In genomic region chr7:5429253-5429856, GRCh38 we compare ENCODE assay signal across 8 cellular contexts. TPM values are rescaled to one million over a fixed set of nuclear protein-coding genes. Genes with fewer than 3 reads are reported as not detected.
A peak's percentile ranks its signal among the peaks of the same experiment; 100 is the strongest.
DNase-seq lines count a peak whose midpoint lies in the region; ATAC-seq, FAIRE-seq and TF ChIP-seq lines count a peak whose summit lies in the region.

No MANE protein-coding gene starts in this region.

- H3K27me3 ChIP-seq in bronchial epithelial cell (ENCODE audit: control insufficient read depth, insufficient read depth, low read length) = no peaks in the 10 kb centered on the region

- no peak for TF ChIP-seq CTCF in bronchial epithelial cell (IDR thresholded peaks at IDR 0.05; ENCODE audit: insufficient read depth, low read length, severe bottlenecking)

- H3K4me3 ChIP-seq in bronchial epithelial cell (ENCODE audit: low read depth, low read length) = peak overlapping the region; percentile 86

- ATAC-seq in left colon (peak; percentile 34), HG03460 (IDR thresholded peaks at IDR 0.05; ENCODE audit: unreplicated experiment) (no peak)

- peak; percentile 66 for FAIRE-seq in bronchial epithelial cell (lab: Jason Lieb, UNC)

- H3K27ac ChIP-seq in substantia nigra (ENCODE audit: low read depth, low read length, poor library complexity, severe bottlenecking) = peak overlapping the region; percentile 100

- intact Hi-C loops in left colon (cut with DNase I, micrococcal nuclease) = no loop called here

- peaks cover 6% of the 10 kb centered on the region for H3K36me3 ChIP-seq in bronchial epithelial cell (ENCODE audit: control insufficient read depth, insufficient read depth, low read length)

- DNase-seq in ELF-1 (ENCODE audit: low read depth, low spot score) (peak; percentile 81), KG1 (lab: John Stamatoyannopoulos, UW) (peak; percentile 56), bronchial epithelial cell (ENCODE audit: low read depth) (peak; percentile 71), left colon (peak; percentile 61 to 70), substantia nigra (lab: John Stamatoyannopoulos, UW) (peak in 9 of 49 donors; percentile 30 to 59 (median 52)), NCI-H524 (lab: John Stamatoyannopoulos, UW) (no peak), inferior parietal cortex (ENCODE audit: extremely low spot score) (no peak)

RNA-seq across cellular contexts. Expression of gene TNRC18, which starts 5.7 kb away (rescaled TPM):
- 29.0 and 53.0 TPM in 2 replicates for total RNA-seq in bronchial epithelial cell
- 100 to 1,000 TPM in 1 of 2 donors, 10 to 100 TPM in 1; 94.1 to 103 TPM for total RNA-seq in left colon

Comparison
In these comparisons a context has a peak if more than half of its experiments do, and no peak if none do; other contexts are left out.
1. DNase-seq: peak in ELF-1 (single experiment), KG1 (single experiment), bronchial epithelial cell (single experiment) and left colon (2 of 2); none in NCI-H524 (0 of 2) and inferior parietal cortex (single experiment).